ENCODE assay signal across 1 cellular context in the genomic region with DNA sequence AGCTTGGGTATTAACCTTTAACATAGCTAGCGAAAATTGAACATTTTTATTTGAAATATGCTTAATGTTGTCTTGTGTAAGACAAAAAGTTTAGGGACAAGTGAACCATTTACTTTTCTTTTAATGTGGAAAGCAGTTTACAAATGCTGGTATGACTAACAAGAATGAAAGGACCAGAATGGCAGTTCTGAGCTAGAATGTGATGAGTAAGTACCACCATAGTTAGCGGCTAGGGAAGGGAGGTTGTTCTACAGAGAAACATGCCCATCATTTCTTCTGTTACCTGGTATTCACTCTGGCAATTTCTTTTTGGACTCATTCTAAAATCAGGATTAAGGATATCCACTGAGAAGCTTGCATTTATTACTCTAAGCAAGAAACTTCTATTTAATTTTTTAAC.
TF ChIP-seq lines count a peak whose summit lies in the region.

No MANE protein-coding gene starts in this region.

TF ChIP-seq in HepG2, 621 proteins besides CTCF, POLR2A, EP300 and RAD21 (continued from another document):
- TF ChIP-seq, protein P1, sequence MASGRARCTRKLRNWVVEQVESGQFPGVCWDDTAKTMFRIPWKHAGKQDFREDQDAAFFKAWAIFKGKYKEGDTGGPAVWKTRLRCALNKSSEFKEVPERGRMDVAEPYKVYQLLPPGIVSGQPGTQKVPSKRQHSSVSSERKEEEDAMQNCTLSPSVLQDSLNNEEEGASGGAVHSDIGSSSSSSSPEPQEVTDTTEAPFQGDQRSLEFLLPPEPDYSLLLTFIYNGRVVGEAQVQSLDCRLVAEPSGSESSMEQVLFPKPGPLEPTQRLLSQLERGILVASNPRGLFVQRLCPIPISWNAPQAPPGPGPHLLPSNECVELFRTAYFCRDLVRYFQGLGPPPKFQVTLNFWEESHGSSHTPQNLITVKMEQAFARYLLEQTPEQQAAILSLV (CRISPR knock-in tag; IDR thresholded peaks at IDR 0.05; ENCODE audit: borderline replicate concordance): no peak
- TF ChIP-seq SUZ12 (IDR thresholded peaks at IDR 0.05; ENCODE audit: low read depth, low read length) (no peak), GABPA (IDR thresholded peaks at IDR 0.05; ENCODE audit: low read depth, low read length) (no peak), GABPA (CRISPR knock-in tag; IDR thresholded peaks at IDR 0.05; ENCODE audit: low read depth) (no peak), KMT2B (CRISPR knock-in tag; IDR thresholded peaks at IDR 0.05) (no peak), RFXAP (CRISPR knock-in tag; IDR thresholded peaks at IDR 0.05; ENCODE audit: borderline replicate concordance) (no peak), ZNF567 (CRISPR knock-in tag; IDR thresholded peaks at IDR 0.05; ENCODE audit: borderline replicate concordance) (no peak), ZNF124 (CRISPR knock-in tag; IDR thresholded peaks at IDR 0.05) (no peak), CREB1 (IDR thresholded peaks at IDR 0.05) (no peak), CREB1 (CRISPR knock-in tag; IDR thresholded peaks at IDR 0.05) (no peak)
